Comparison of ENCODE assay signal across 1 cellular context in genomic region chr11:66559141-66559861, GRCh38.
TF ChIP-seq lines count a peak whose summit lies in the region.

No MANE protein-coding gene starts in this region.

TF ChIP-seq in K562, 482 proteins besides CTCF, POLR2A, EP300 and RAD21 (continued from another document and continues in another):
- TF ChIP-seq ATF6 (CRISPR knock-in tag; IDR thresholded peaks at IDR 0.05), result no peak
- no peak for TF ChIP-seq KLF6 (CRISPR knock-in tag; IDR thresholded peaks at IDR 0.05; ENCODE audit: borderline replicate concordance)
- no peak for TF ChIP-seq SMARCA5 (IDR thresholded peaks at IDR 0.05)
- no peak for TF ChIP-seq ZNF280B (CRISPR knock-in tag; IDR thresholded peaks at IDR 0.05)
- TF ChIP-seq PKNOX1 (IDR thresholded peaks at IDR 0.05), result no peak
- no peak for TF ChIP-seq PTRF (tag; IDR thresholded peaks at IDR 0.05)
- TF ChIP-seq CREB1 (IDR thresholded peaks at IDR 0.05), result no peak; the same call in 1 of the 2 replicates
- TF ChIP-seq CREB1 (CRISPR knock-in tag; IDR thresholded peaks at IDR 0.05), result no peak
- TF ChIP-seq BRD9 (IDR thresholded peaks at IDR 0.05; ENCODE audit: low read depth, partially characterized antibody), result no peak
- no peak for TF ChIP-seq CC2D1A (IDR thresholded peaks at IDR 0.05)
- no peak for TF ChIP-seq HIVEP1 (CRISPR knock-in tag; IDR thresholded peaks at IDR 0.05)
- TF ChIP-seq TSC22D4 (tag; IDR thresholded peaks at IDR 0.05), result no peak
- TF ChIP-seq NRF1 (conservative IDR thresholded peaks at IDR 0.05 in 1 of 2, IDR thresholded peaks at IDR 0.05 in 1 of 2), result peak; percentile 17 to 28; a peak in 2 of 4 replicates
- TF ChIP-seq MNT (conservative IDR thresholded peaks at IDR 0.05), result peak in 1 of 2 experiments; percentile 58; a peak in 1 of 4 replicates
- no peak for TF ChIP-seq FOXK1 (CRISPR knock-in tag; IDR thresholded peaks at IDR 0.05; ENCODE audit: borderline replicate concordance)
- no peak for TF ChIP-seq CBX2 (IDR thresholded peaks at IDR 0.05; ENCODE audit: insufficient read depth, low read length, poor library complexity, severe bottlenecking)
- TF ChIP-seq ZNF134 (CRISPR knock-in tag; conservative IDR thresholded peaks at IDR 0.05), result no peak
- no peak for TF ChIP-seq BMI1 (IDR thresholded peaks at IDR 0.05; ENCODE audit: low read length)
- TF ChIP-seq POU5F1 (IDR thresholded peaks at IDR 0.05; ENCODE audit: borderline replicate concordance, low read depth, low read length, partially characterized antibody), result no peak
- no peak for TF ChIP-seq SPI1 (IDR thresholded peaks at IDR 0.05; ENCODE audit: borderline replicate concordance, low read depth, low read length)
- TF ChIP-seq NFE2L1 (tag; IDR thresholded peaks at IDR 0.05; ENCODE audit: borderline replicate concordance, low read depth), result no peak
- TF ChIP-seq DLX4 (CRISPR knock-in tag; IDR thresholded peaks at IDR 0.05), result no peak
- no peak for TF ChIP-seq GABPA (tag; conservative IDR thresholded peaks at IDR 0.05; ENCODE audit: low read depth)
- TF ChIP-seq SNIP1 (IDR thresholded peaks at IDR 0.05; ENCODE audit: low read depth), result no peak
- no peak for TF ChIP-seq ZNF830 (CRISPR knock-in tag; IDR thresholded peaks at IDR 0.05)
- TF ChIP-seq ZBED1 (IDR thresholded peaks at IDR 0.05), result no peak
- TF ChIP-seq UBTF (IDR thresholded peaks at IDR 0.05; ENCODE audit: borderline replicate concordance in 1 of 2, low read depth in 2 of 2, low read length in 2 of 2), result no peak
- no peak for TF ChIP-seq NFYB (IDR thresholded peaks at IDR 0.05; ENCODE audit: extremely low read depth, insufficient read length)
- no peak for TF ChIP-seq EHMT2 (IDR thresholded peaks at IDR 0.05)
- TF ChIP-seq ZNF444 (CRISPR knock-in tag; IDR thresholded peaks at IDR 0.05), result no peak
- no peak for TF ChIP-seq OTX1 (CRISPR knock-in tag; IDR thresholded peaks at IDR 0.05)
- no peak for TF ChIP-seq NFXL1 (CRISPR knock-in tag; IDR thresholded peaks at IDR 0.05)
- TF ChIP-seq POLR2AphosphoS5 (IDR thresholded peaks at IDR 0.05; ENCODE audit: control insufficient read depth, insufficient read depth, low read depth, low read length), result no peak
- TF ChIP-seq EZH2 (IDR thresholded peaks at IDR 0.05; ENCODE audit: borderline replicate concordance, low read depth, low read length), result no peak
- TF ChIP-seq CSDE1 (IDR thresholded peaks at IDR 0.05), result no peak
- TF ChIP-seq RFX7 (CRISPR knock-in tag; IDR thresholded peaks at IDR 0.05), result no peak
- no peak for TF ChIP-seq SFPQ (IDR thresholded peaks at IDR 0.05; ENCODE audit: low read depth, low read length)
- TF ChIP-seq GTF2A2 (tag; IDR thresholded peaks at IDR 0.05), result no peak
- TF ChIP-seq MYNN (IDR thresholded peaks at IDR 0.05), result no peak
- TF ChIP-seq MYNN (CRISPR knock-in tag; IDR thresholded peaks at IDR 0.05), result no peak
- no peak for TF ChIP-seq FOXJ3 (CRISPR knock-in tag; IDR thresholded peaks at IDR 0.05)
- TF ChIP-seq ZNF586 (CRISPR knock-in tag; conservative IDR thresholded peaks at IDR 0.05), result no peak
- TF ChIP-seq NFATC3 (IDR thresholded peaks at IDR 0.05), result no peak
- peak; percentile 87 for TF ChIP-seq ZNF431 (CRISPR knock-in tag; IDR thresholded peaks at IDR 0.05)
- no peak for TF ChIP-seq ZNF76 (CRISPR knock-in tag; IDR thresholded peaks at IDR 0.05; ENCODE audit: borderline replicate concordance)
- no peak for TF ChIP-seq ZNF785 (CRISPR knock-in tag; IDR thresholded peaks at IDR 0.05)
- no peak for TF ChIP-seq ZNF764 (CRISPR knock-in tag; IDR thresholded peaks at IDR 0.05; ENCODE audit: low read depth)
- TF ChIP-seq MYBL2 (IDR thresholded peaks at IDR 0.05; ENCODE audit: low read depth), result no peak
- no peak for TF ChIP-seq MYBL2 (CRISPR knock-in tag; IDR thresholded peaks at IDR 0.05; ENCODE audit: borderline replicate concordance)
- TF ChIP-seq ZEB2 (IDR thresholded peaks at IDR 0.05), result no peak
- TF ChIP-seq ZBTB17 (CRISPR knock-in tag; IDR thresholded peaks at IDR 0.05), result no peak
- no peak for TF ChIP-seq ZNF41 (CRISPR knock-in tag; conservative IDR thresholded peaks at IDR 0.05)
- peak in 1 of 2 experiments; percentile 28; a peak in 1 of 4 replicates for TF ChIP-seq NONO (IDR thresholded peaks at IDR 0.05; ENCODE audit: low read depth in 2 of 2, low read length in 1 of 2)
- TF ChIP-seq ZFX (CRISPR knock-in tag; IDR thresholded peaks at IDR 0.05), result peak; percentile 61
- TF ChIP-seq HES1 (IDR thresholded peaks at IDR 0.05; ENCODE audit: low read depth), result no peak
- TF ChIP-seq HMG20A (CRISPR knock-in tag; conservative IDR thresholded peaks at IDR 0.05), result no peak
- TF ChIP-seq PURB (CRISPR knock-in tag; IDR thresholded peaks at IDR 0.05; ENCODE audit: low read depth), result no peak
- TF ChIP-seq GATAD2A (IDR thresholded peaks at IDR 0.05), result no peak
- peak in 1 of 3 experiments; percentile 19 for TF ChIP-seq YY1 (IDR thresholded peaks at IDR 0.05; ENCODE audit: borderline replicate concordance in 1 of 3, control insufficient read depth in 1 of 3, extremely low read depth in 1 of 3, insufficient read depth in 3 of 3, insufficient read length in 1 of 3, insufficient replicate concordance in 2 of 3, low read depth in 1 of 3, low read length in 2 of 3)
- no peak for TF ChIP-seq EGR1 (conservative IDR thresholded peaks at IDR 0.05)
